In genomic region chr10:44924261-44925040, GRCh38 we compare ENCODE assay signal across 21 cellular contexts. TPM values are rescaled to one million over a fixed set of nuclear protein-coding genes. Genes with fewer than 3 reads are reported as not detected.
"Had no signal": no experiment of that assay in that cellular context is flagged by ENCODE, and none has a peak within 500 bp of the region (broad histone marks: within the 10 kb centered on the region; RNA-seq: fewer than 3 reads in every experiment).

No MANE protein-coding gene starts in this region.

- ATAC-seq: activated naive CD8-positive, alpha-beta T cell treated with anti-CD3 and anti-CD28 coated beads, Interleukin-2, amount 50 U/mL, for 24 hours; gastroesophageal sphincter; heart right ventricle; right lobe of liver had no signal

- H3K9me3 ChIP-seq: gastroesophageal sphincter, heart right ventricle, left lung, psoas muscle, right lobe of liver, stomach, testis had no signal

- H3K27me3 ChIP-seq: gastroesophageal sphincter, heart right ventricle, left lung, right lobe of liver, stomach, testis had no signal

- H3K4me3 Mint-ChIP-seq: activated B cell treated with CpG ODN at 0.5 μM for 24 hours; activated CD4-positive, alpha-beta T cell treated with anti-CD3 and anti-CD28 coated beads, Interleukin-2, amount 10 ng/mL, durations not matched to agents 24 days and 14 days; activated CD8-positive, alpha-beta T cell treated with anti-CD3 and anti-CD28 coated beads, Interleukin-2, amount 10 ng/mL, durations not matched to agents 7 days and 5 days; activated naive CD4-positive, alpha-beta T cell treated with anti-CD3 and anti-CD28 coated beads for 36 hours; activated naive CD8-positive, alpha-beta T cell treated with anti-CD3 and anti-CD28 coated beads, Interleukin-2, amount 50 U/mL, for 24 hours; activated T-helper 17 cell treated with anti-CD3 and anti-CD28 coated beads, Interleukin-2, amount 50 U/mL, for 72 hours; nephron had no signal

- DNase-seq: activated CD4-positive, alpha-beta T cell treated with anti-CD3 and anti-CD28 coated beads, Interleukin-2, amount 10 ng/mL, durations not matched to agents 24 days and 14 days; activated naive CD8-positive, alpha-beta T cell treated with anti-CD3 and anti-CD28 coated beads, Interleukin-2, amount 50 U/mL, for 24 hours; activated T-cell treated with anti-CD3 and anti-CD28 coated beads for 4 hours; aorta; heart right ventricle; psoas muscle; stomach; testis had no signal

- H3K4me1 Mint-ChIP-seq: activated B cell treated with CpG ODN at 0.5 μM for 24 hours; activated CD4-positive, alpha-beta T cell treated with anti-CD3 and anti-CD28 coated beads, Interleukin-2, amount 10 ng/mL, durations not matched to agents 24 days and 14 days; activated naive CD8-positive, alpha-beta T cell treated with anti-CD3 and anti-CD28 coated beads, Interleukin-2, amount 50 U/mL, for 24 hours; activated T-helper 17 cell treated with anti-CD3 and anti-CD28 coated beads, Interleukin-2, amount 50 U/mL, for 72 hours had no signal

- H3K27ac Mint-ChIP-seq: activated B cell treated with CpG ODN at 0.5 μM for 24 hours; activated CD4-positive, alpha-beta T cell treated with anti-CD3 and anti-CD28 coated beads, Interleukin-2, amount 10 ng/mL, durations not matched to agents 24 days and 14 days; activated CD8-positive, alpha-beta T cell treated with anti-CD3 and anti-CD28 coated beads, Interleukin-2, amount 10 ng/mL, durations not matched to agents 7 days and 5 days; activated naive CD4-positive, alpha-beta T cell treated with anti-CD3 and anti-CD28 coated beads for 36 hours; activated naive CD8-positive, alpha-beta T cell treated with anti-CD3 and anti-CD28 coated beads, Interleukin-2, amount 50 U/mL, for 24 hours; activated T-helper 17 cell treated with anti-CD3 and anti-CD28 coated beads, Interleukin-2, amount 50 U/mL, for 72 hours; nephron had no signal

- H3K9me3 Mint-ChIP-seq: activated B cell treated with CpG ODN at 0.5 μM for 24 hours; activated CD4-positive, alpha-beta T cell treated with anti-CD3 and anti-CD28 coated beads, Interleukin-2, amount 10 ng/mL, durations not matched to agents 24 days and 14 days; activated naive CD4-positive, alpha-beta T cell treated with anti-CD3 and anti-CD28 coated beads for 36 hours; activated naive CD8-positive, alpha-beta T cell treated with anti-CD3 and anti-CD28 coated beads, Interleukin-2, amount 50 U/mL, for 24 hours; activated T-helper 17 cell treated with anti-CD3 and anti-CD28 coated beads, Interleukin-2, amount 50 U/mL, for 72 hours; nephron had no signal

- H3K4me3 ChIP-seq: gastroesophageal sphincter, heart right ventricle, left lung, psoas muscle, right lobe of liver, stomach, testis had no signal

- H3K27me3 Mint-ChIP-seq: activated B cell treated with CpG ODN at 0.5 μM for 24 hours; activated naive CD8-positive, alpha-beta T cell treated with anti-CD3 and anti-CD28 coated beads, Interleukin-2, amount 50 U/mL, for 24 hours had no signal

- H3K27ac ChIP-seq: gastroesophageal sphincter, heart right ventricle, left lung, psoas muscle, right lobe of liver, stomach, testis had no signal

- H3K36me3 ChIP-seq: gastroesophageal sphincter, heart right ventricle, left lung, right lobe of liver, stomach had no signal

- H3K4me1 ChIP-seq: heart right ventricle, psoas muscle, stomach, testis had no signal

RNA-seq across cellular contexts. Expression of gene TMEM72, which starts 13.3 kb away (rescaled TPM):
- total RNA-seq: activated B cell treated with CpG ODN at 0.5 μM for 24 hours; activated CD4-positive, alpha-beta T cell treated with anti-CD3 and anti-CD28 coated beads, Interleukin-2, amount 10 ng/mL, durations not matched to agents 24 days and 14 days; activated CD8-positive, alpha-beta T cell treated with anti-CD3 and anti-CD28 coated beads, Interleukin-2, amount 10 ng/mL, durations not matched to agents 7 days and 5 days; activated naive CD4-positive, alpha-beta T cell treated with anti-CD3 and anti-CD28 coated beads for 36 hours; activated T-helper 17 cell treated with anti-CD3 and anti-CD28 coated beads, Interleukin-2, amount 50 U/mL, for 72 hours; aorta; dermis microvascular lymphatic vessel endothelial cell; osteoblast; psoas muscle; right lobe of liver; T-helper 2 cell treated with Interferon-gamma antibody and Interleukin-4, amounts not matched to agents 100 ng/mL and 5 ng/mL, for 36 hours; urinary bladder had no signal
- polyA plus RNA-seq: aorta, esophagus, heart right ventricle, psoas muscle, urinary bladder had no signal

RNA-seq across cellular contexts. Expression of gene DEPP1, which starts 54.2 kb away (rescaled TPM):
- total RNA-seq: activated CD8-positive, alpha-beta T cell treated with anti-CD3 and anti-CD28 coated beads, Interleukin-2, amount 10 ng/mL, durations not matched to agents 7 days and 5 days had no signal
